In the genomic region with DNA sequence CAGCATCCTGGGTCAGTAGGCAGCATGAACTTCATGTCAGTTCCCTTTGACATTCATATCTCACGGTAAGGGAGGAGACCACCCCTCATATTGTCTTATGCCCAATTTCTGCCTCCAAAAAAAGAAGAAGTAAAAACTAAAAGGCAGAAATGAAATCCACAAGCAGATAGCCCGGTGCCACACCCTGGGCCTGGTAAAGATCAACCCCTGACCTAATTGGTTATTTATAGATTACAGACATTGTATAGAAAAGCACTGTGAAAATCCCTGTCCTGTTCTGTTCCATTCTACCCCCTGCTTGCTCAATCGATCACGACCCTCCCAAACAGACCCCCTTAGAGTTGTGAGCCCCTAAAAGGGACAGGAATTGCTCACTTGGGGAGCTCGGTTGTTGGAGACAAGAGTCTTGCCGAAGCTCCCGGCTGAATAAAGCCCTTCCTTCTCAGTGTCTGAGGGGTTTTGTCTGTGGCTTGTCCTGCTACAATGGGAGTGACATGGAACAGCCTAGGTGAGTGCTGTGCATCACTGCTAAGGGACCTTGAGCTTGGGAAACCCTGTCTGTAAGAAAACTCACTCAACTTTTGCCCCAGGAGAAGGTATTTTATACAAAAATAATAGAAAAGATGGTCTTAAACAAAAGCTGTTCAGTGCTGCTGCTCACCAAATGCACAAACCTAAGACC, we compare ENCODE assay signal across 1 cellular context.
TF ChIP-seq lines count a peak whose summit lies in the region.

No MANE protein-coding gene starts in this region.

TF ChIP-seq in HepG2, 621 proteins besides CTCF, POLR2A, EP300 and RAD21:
- TF ChIP-seq POLR2G (IDR thresholded peaks at IDR 0.05; ENCODE audit: low read depth, low read length) (0 out of 2 replicates have a peak, but pooled peaks have one; percentile 40), ZNF768 (CRISPR knock-in tag; IDR thresholded peaks at IDR 0.05) (peak; percentile 73; the same call in 1 of the 2 replicates), TCF7L2 (IDR thresholded peaks at IDR 0.05; ENCODE audit: low read depth, low read length) (no peak), MED8 (CRISPR knock-in tag; IDR thresholded peaks at IDR 0.05; ENCODE audit: insufficient replicate concordance) (no peak)
- TF ChIP-seq, protein P1, sequence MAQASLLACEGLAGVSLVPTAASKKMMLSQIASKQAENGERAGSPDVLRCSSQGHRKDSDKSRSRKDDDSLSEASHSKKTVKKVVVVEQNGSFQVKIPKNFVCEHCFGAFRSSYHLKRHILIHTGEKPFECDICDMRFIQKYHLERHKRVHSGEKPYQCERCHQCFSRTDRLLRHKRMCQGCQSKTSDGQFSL (CRISPR knock-in tag; IDR thresholded peaks at IDR 0.05): no peak
TF ChIP-seq in HepG2: peak in this region for 2.
